Comparison of ENCODE assay signal across 8 cellular contexts in genomic region chr19:56477429-56478338, GRCh38. TPM values are rescaled to one million over a fixed set of nuclear protein-coding genes. Genes with fewer than 3 reads are reported as not detected.
A peak's percentile ranks its signal among the peaks of the same experiment; 100 is the strongest.
DNase-seq lines count a peak whose midpoint lies in the region; ATAC-seq and TF ChIP-seq lines count a peak whose summit lies in the region.

No MANE protein-coding gene starts in this region.

- TF ChIP-seq CTCF in GM13976 (IDR thresholded peaks at IDR 0.05; ENCODE audit: borderline replicate concordance, control extremely low read depth, extremely low read depth, insufficient read depth, missing control alignments), result no peak
- TF ChIP-seq CTCF in RWPE1 (conservative IDR thresholded peaks at IDR 0.05; ENCODE audit: low read depth), result no peak
- no peak for TF ChIP-seq CTCF in heart left ventricle (IDR thresholded peaks at IDR 0.05)
- peak in 1 of 6 experiments; percentile 6 for TF ChIP-seq CTCF in upper lobe of left lung (IDR thresholded peaks at IDR 0.05)

- POLR2A ChIA-PET in RWPE1 (lab: Yijun Ruan, JAX; ENCODE audit: low non-redundant PET), result no interaction called here

- WGBS in heart left ventricle, 4 donors, result 0 to 1% (median 1%) methylated on average over 27 to 80 of the region's 80 CpGs
- 3 to 5% methylated on average over 15 to 49 of the region's 80 CpGs for WGBS in upper lobe of left lung, 2 donors

- H3K27ac ChIP-seq in RWPE1 (peak overlapping the region; percentile 65), heart left ventricle (peak overlapping the region; percentile 4 to 93 (median 84)), upper lobe of left lung (peak overlapping the region; percentile 62 to 85 (median 73))

- no peak for TF ChIP-seq EP300 in upper lobe of left lung (IDR thresholded peaks at IDR 0.05)

- ATAC-seq in heart left ventricle (peak; percentile 96 to 98 (median 96)), upper lobe of left lung (ENCODE audit: low FRiP score in 2 of 2) (peak; percentile 92 to 95), HG02623 (IDR thresholded peaks at IDR 0.05; ENCODE audit: unreplicated experiment) (no peak), HG03342 (IDR thresholded peaks at IDR 0.05; ENCODE audit: unreplicated experiment) (no peak)

- no peaks in the 10 kb centered on the region for H3K27me3 ChIP-seq in heart left ventricle
- peaks cover 0 to 4% (median 0%) of the 10 kb centered on the region in 4 donors for H3K27me3 ChIP-seq in upper lobe of left lung

- peaks cover 0 to 29% (median 14%) of the 10 kb centered on the region in 12 donors for H3K4me1 ChIP-seq in heart left ventricle
- peaks cover 0 to 7% (median 3%) of the 10 kb centered on the region in 4 donors for H3K4me1 ChIP-seq in upper lobe of left lung

- peaks cover 0 to 47% (median 0%) of the 10 kb centered on the region in 12 donors for H3K9me3 ChIP-seq in heart left ventricle
- H3K9me3 ChIP-seq in upper lobe of left lung, result peaks cover 0 to 41% (median 13%) of the 10 kb centered on the region in 4 donors

- H3K4me3 ChIP-seq in heart left ventricle (peak overlapping the region; percentile 58 to 95 (median 80)), upper lobe of left lung (peak overlapping the region; percentile 29 to 83 (median 62))

- in situ Hi-C loops in GM13976 (cut with MboI; ENCODE audit: low sequenced_read_pairs, unreplicated experiment), result no loop called here

- peak in 1 of 2 donors; percentile 77 for TF ChIP-seq POLR2A in heart left ventricle (IDR thresholded peaks at IDR 0.05)
- TF ChIP-seq POLR2A in upper lobe of left lung (IDR thresholded peaks at IDR 0.05), result peak in 1 of 4 donors; percentile 42

- DNase-seq in GM13976 (ENCODE audit: low spot score) (peak; percentile 32), RWPE1 (ENCODE audit: low spot score) (peak; percentile 46), amniotic epithelial cell (ENCODE audit: low read depth) (peak; percentile 83), heart left ventricle (peak; percentile 93 to 97 (median 94)), posterior cingulate gyrus (peak; percentile 88 to 98 (median 93)), upper lobe of left lung (peak; percentile 63 to 94)

- CTCF ChIA-PET in RWPE1 (lab: Yijun Ruan, JAX), result no interaction called here

- intact Hi-C loops in heart left ventricle (cut with DNase I) (loop anchor here in 7 of 10 donors (1.0 to 10.0 kb wide), 8 partner anchors 29 to 83 kb away; partner anchors contain the start of genes ZFP28 (in 4 of the 7), ZNF583 (in 4 of the 7), ZNF471 (in 3 of the 7) and ZNF582 (in 1 of the 7)), posterior cingulate gyrus (cut with DNase I) (loop anchor here (5.0 kb wide), 1 partner anchor 85 kb away; the partner anchor contains the start of gene ZNF582)

- H3K36me3 ChIP-seq in heart left ventricle, result no peaks in the 10 kb centered on the region
- no peaks in the 10 kb centered on the region for H3K36me3 ChIP-seq in upper lobe of left lung

RNA-seq across cellular contexts. Expression of gene ZNF667, which starts 0.5 kb away (rescaled TPM):
- 1 to 10 TPM; 1.9 to 7.7 (median 4.7) TPM for total RNA-seq in heart left ventricle
- 1 to 10 TPM; 2.2 to 4.3 TPM for polyA plus RNA-seq in heart left ventricle
- total RNA-seq in upper lobe of left lung, result 1 to 10 TPM; 1.1 to 3.6 (median 1.9) TPM

RNA-seq across cellular contexts. Expression of gene ZNF471, which starts 30.0 kb away (rescaled TPM):
- total RNA-seq in heart left ventricle, result 1 to 10 TPM; 3.3 to 7.9 (median 4.7) TPM
- 1 to 10 TPM; 2.3 to 3.4 TPM for polyA plus RNA-seq in heart left ventricle
- total RNA-seq in upper lobe of left lung, result 1 to 10 TPM; 2.6 to 7.3 (median 4.4) TPM

Comparison
In these comparisons a context has a peak if more than half of its experiments do, and no peak if none do; other contexts are left out.
1. DNase-seq: peak in every context shown above with its lines; median percentile 94 in heart left ventricle; 93 in posterior cingulate gyrus; 83 in amniotic epithelial cell; 78 in upper lobe of left lung; 46 in RWPE1; 32 in GM13976.
2. ATAC-seq: peak in heart left ventricle (4 of 4) and upper lobe of left lung (2 of 2); none in HG02623 (single experiment) and HG03342 (single experiment).
3. Peak in every context shown above with its lines, with median percentiles within 50 percentile points of each other: H3K27ac ChIP-seq.